ENCODE assay signal across 26 cellular contexts in the genomic region with DNA sequence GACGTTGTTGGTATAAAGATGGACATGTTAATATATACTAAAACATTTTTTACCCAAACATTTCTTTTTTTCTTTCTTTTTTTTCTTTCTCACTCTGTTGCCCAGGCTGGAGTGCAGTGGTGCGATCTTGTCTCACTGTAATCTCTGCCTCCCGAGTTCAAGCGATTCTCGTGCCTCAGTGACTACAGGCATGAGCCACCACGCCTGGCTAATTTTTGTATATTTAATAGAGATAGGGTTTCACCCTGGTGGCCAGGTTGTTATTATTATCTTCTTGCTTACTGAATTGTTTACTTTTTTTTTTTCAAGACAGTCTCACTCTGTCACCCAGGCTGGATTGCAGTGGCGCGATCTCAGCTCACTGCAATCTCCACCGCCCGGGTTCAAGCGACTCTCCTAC.
"Had no signal": no experiment of that assay in that cellular context is flagged by ENCODE, and none has a peak within 500 bp of the region (broad histone marks: within the 10 kb centered on the region; RNA-seq: fewer than 3 reads in every experiment).

No MANE protein-coding gene starts in this region.

- H3K27ac Mint-ChIP-seq: activated B cell treated with CpG ODN at 0.5 μM for 24 hours; activated CD4-positive, alpha-beta T cell treated with anti-CD3 and anti-CD28 coated beads, Interleukin-2, amount 10 ng/mL, durations not matched to agents 24 days and 14 days; activated CD8-positive, alpha-beta memory T cell treated with anti-CD3 and anti-CD28 coated beads, Interleukin-2, amount 10 ng/mL, durations not matched to agents 7 days and 5 days; activated naive CD8-positive, alpha-beta T cell; activated T-cell treated with anti-CD3 and anti-CD28 coated beads, Interleukin-2, amount 50 U/mL, for 24 hours; brain had no signal

- H3K9me3 Mint-ChIP-seq: activated B cell treated with CpG ODN at 0.5 μM for 24 hours; activated CD4-positive, alpha-beta T cell treated with anti-CD3 and anti-CD28 coated beads, Interleukin-2, amount 10 ng/mL, durations not matched to agents 24 days and 14 days; activated T-cell treated with anti-CD3 and anti-CD28 coated beads, Interleukin-2, amount 50 U/mL, for 24 hours; brain; central memory CD8-positive, alpha-beta T cell had no signal

- ATAC-seq: Panc1 had no signal

- H3K4me3 Mint-ChIP-seq: activated B cell treated with CpG ODN at 0.5 μM for 24 hours; activated CD4-positive, alpha-beta T cell treated with anti-CD3 and anti-CD28 coated beads, Interleukin-2, amount 10 ng/mL, durations not matched to agents 24 days and 14 days; activated CD8-positive, alpha-beta memory T cell treated with anti-CD3 and anti-CD28 coated beads, Interleukin-2, amount 10 ng/mL, durations not matched to agents 7 days and 5 days; activated naive CD8-positive, alpha-beta T cell; activated T-cell treated with anti-CD3 and anti-CD28 coated beads, Interleukin-2, amount 50 U/mL, for 24 hours; brain; central memory CD8-positive, alpha-beta T cell had no signal

- DNase-seq: activated B cell treated with CpG ODN at 0.5 μM for 24 hours; activated CD4-positive, alpha-beta T cell treated with anti-CD3 and anti-CD28 coated beads for 1 hour; activated CD4-positive, alpha-beta T cell treated with anti-CD3 and anti-CD28 coated beads, Interleukin-2, amount 10 ng/mL, durations not matched to agents 24 days and 14 days; activated CD4-positive, alpha-beta T cell treated with anti-CD3 and anti-CD28 coated beads, Interleukin-2, amount 50 U/mL, for 48 hours; activated CD8-positive, alpha-beta memory T cell treated with anti-CD3 and anti-CD28 coated beads, Interleukin-2, amount 10 ng/mL, durations not matched to agents 7 days and 5 days; activated effector memory CD4-positive, alpha-beta T cell treated with anti-CD3 and anti-CD28 coated beads, Interleukin-2, amount 50 U/mL, for 16 hours; activated naive CD4-positive, alpha-beta T cell treated with Interleukin-2 at 50 U/mL for 16 hours; activated T-cell treated with anti-CD3 and anti-CD28 coated beads, Interleukin-2, amount 50 U/mL, for 24 hours; amygdala; MM.1S; NCI-H1105; NCI-H1436; NCI-H1694 treated with DMSO at 0.1 percent for 48 hours; NCI-H2029 treated with DMSO at 0.1 percent for 48 hours; NCI-H345; NCI-H510A; NCI-H526 treated with DMSO at 0.1 percent for 48 hours; NCI-H82; OCI-M1; SHP77 treated with DMSO at 0.1 percent for 48 hours; T-helper 2 cell; T1000 had no signal

- H3K36me3 Mint-ChIP-seq: activated CD8-positive, alpha-beta memory T cell treated with anti-CD3 and anti-CD28 coated beads, Interleukin-2, amount 10 ng/mL, durations not matched to agents 7 days and 5 days; activated naive CD8-positive, alpha-beta T cell; brain had no signal

- H3K4me1 Mint-ChIP-seq: activated B cell treated with CpG ODN at 0.5 μM for 24 hours; activated CD4-positive, alpha-beta T cell treated with anti-CD3 and anti-CD28 coated beads, Interleukin-2, amount 10 ng/mL, durations not matched to agents 24 days and 14 days; brain; central memory CD8-positive, alpha-beta T cell had no signal
